Comparison of ENCODE assay signal across 22 cellular contexts in genomic region chrY:13795067-13795466, GRCh38.
"Had no signal": no experiment of that assay in that cellular context is flagged by ENCODE, and none has a peak within 500 bp of the region (broad histone marks: within the 10 kb centered on the region; RNA-seq: fewer than 3 reads in every experiment).

No MANE protein-coding gene starts in this region.

- H3K27ac Mint-ChIP-seq: dendritic cell treated with granulocyte-macrophage colony-stimulating factor and Interleukin-4, amounts not matched to agents 40 ng/mL and 50 ng/mL, for 4 days; effector memory CD8-positive, alpha-beta T cell; endodermal cell had no signal

- H3K4me3 Mint-ChIP-seq: dendritic cell treated with granulocyte-macrophage colony-stimulating factor and Interleukin-4, amounts not matched to agents 40 ng/mL and 50 ng/mL, for 4 days; effector memory CD8-positive, alpha-beta T cell; endodermal cell had no signal

- H3K27me3 Mint-ChIP-seq: dendritic cell treated with granulocyte-macrophage colony-stimulating factor and Interleukin-4, amounts not matched to agents 40 ng/mL and 50 ng/mL, for 4 days; effector memory CD8-positive, alpha-beta T cell had no signal

- DNase-seq: colonic mucosa; cortex of kidney; dermis blood vessel endothelial cell; dorsolateral prefrontal cortex; effector CD4-positive, alpha-beta T cell; effector CD8-positive, alpha-beta T cell; effector memory CD4-positive, alpha-beta T cell; effector memory CD8-positive, alpha-beta T cell; endodermal cell; erythroblast; esophagus squamous epithelium; foreskin fibroblast; foreskin keratinocyte; foreskin melanocyte; gastrocnemius medialis; glutamatergic neuron; head of caudate nucleus; heart left ventricle; heart right ventricle had no signal

- H3K4me1 Mint-ChIP-seq: endodermal cell had no signal

- ATAC-seq: effector memory CD8-positive, alpha-beta T cell; esophagus mucosa; foreskin keratinocyte; gastrocnemius medialis; gastroesophageal sphincter; heart left ventricle; heart right ventricle had no signal

- H3K9me3 Mint-ChIP-seq: dendritic cell treated with granulocyte-macrophage colony-stimulating factor and Interleukin-4, amounts not matched to agents 40 ng/mL and 50 ng/mL, for 4 days; effector memory CD8-positive, alpha-beta T cell; endodermal cell had no signal
